ENCODE assay signal across 8 cellular contexts in genomic region chr7:6447589-6448210, GRCh38. TPM values are rescaled to one million over a fixed set of nuclear protein-coding genes. Genes with fewer than 3 reads are reported as not detected.
DNase-seq lines count a peak whose midpoint lies in the region; ATAC-seq and TF ChIP-seq lines count a peak whose summit lies in the region.

A gene with protein sequence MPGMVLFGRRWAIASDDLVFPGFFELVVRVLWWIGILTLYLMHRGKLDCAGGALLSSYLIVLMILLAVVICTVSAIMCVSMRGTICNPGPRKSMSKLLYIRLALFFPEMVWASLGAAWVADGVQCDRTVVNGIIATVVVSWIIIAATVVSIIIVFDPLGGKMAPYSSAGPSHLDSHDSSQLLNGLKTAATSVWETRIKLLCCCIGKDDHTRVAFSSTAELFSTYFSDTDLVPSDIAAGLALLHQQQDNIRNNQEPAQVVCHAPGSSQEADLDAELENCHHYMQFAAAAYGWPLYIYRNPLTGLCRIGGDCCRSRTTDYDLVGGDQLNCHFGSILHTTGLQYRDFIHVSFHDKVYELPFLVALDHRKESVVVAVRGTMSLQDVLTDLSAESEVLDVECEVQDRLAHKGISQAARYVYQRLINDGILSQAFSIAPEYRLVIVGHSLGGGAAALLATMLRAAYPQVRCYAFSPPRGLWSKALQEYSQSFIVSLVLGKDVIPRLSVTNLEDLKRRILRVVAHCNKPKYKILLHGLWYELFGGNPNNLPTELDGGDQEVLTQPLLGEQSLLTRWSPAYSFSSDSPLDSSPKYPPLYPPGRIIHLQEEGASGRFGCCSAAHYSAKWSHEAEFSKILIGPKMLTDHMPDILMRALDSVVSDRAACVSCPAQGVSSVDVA (minus strand): TSS chr7:6447954. CDS start chr7:6447842, 112 bp downstream.

- peak within 1 kb of the TSS; percentile 88 for H3K4me2 ChIP-seq in BLaER1

- no peaks in the 10 kb centered on the region for H3K27me3 Mint-ChIP-seq in activated CD4-positive, alpha-beta T cell treated with anti-CD3 and anti-CD28 coated beads, Interleukin-2, amount 10 ng/mL, durations not matched to agents 24 days and 14 days

- peak; percentile 82 for ATAC-seq in GM19351 (IDR thresholded peaks at IDR 0.05; ENCODE audit: unreplicated experiment)
- peak; percentile 70 for ATAC-seq in HG03520 (IDR thresholded peaks at IDR 0.05; ENCODE audit: unreplicated experiment)

- H3K27ac ChIP-seq in BLaER1 (peak within 1 kb of the TSS; percentile 96), coronary artery (peak within 1 kb of the TSS; percentile 79 to 93), layer of hippocampus (ENCODE audit: low read depth, low read length) (peak within 1 kb of the TSS; percentile 93)

- peaks cover 16% of the 10 kb centered on the region for H3K4me1 Mint-ChIP-seq in activated CD4-positive, alpha-beta T cell treated with anti-CD3 and anti-CD28 coated beads, Interleukin-2, amount 10 ng/mL, durations not matched to agents 24 days and 14 days

- peaks cover 47% of the 10 kb centered on the region for H3K4me1 ChIP-seq in BLaER1

- H3K27me3 ChIP-seq in BLaER1 (no peaks in the 10 kb centered on the region), layer of hippocampus (ENCODE audit: control insufficient read depth, insufficient read depth, low read length) (no peaks in the 10 kb centered on the region)

- H3K27ac Mint-ChIP-seq in activated CD4-positive, alpha-beta T cell treated with anti-CD3 and anti-CD28 coated beads, Interleukin-2, amount 10 ng/mL, durations not matched to agents 24 days and 14 days = peak within 1 kb of the TSS; percentile 93

- H3K4me3 ChIP-seq in BLaER1 (peak within 1 kb of the TSS; percentile 99), coronary artery (peak within 1 kb of the TSS; percentile 89)

- intact Hi-C loops in activated CD4-positive, alpha-beta T cell treated with anti-CD3 and anti-CD28 coated beads, Interleukin-2, amount 10 ng/mL, durations not matched to agents 24 days and 14 days (cut with micrococcal nuclease) = loop anchor here (1.0 kb wide), 1 partner anchor 9 kb away; no protein-coding TSS in a partner anchor

- H3K9me3 Mint-ChIP-seq in activated CD4-positive, alpha-beta T cell treated with anti-CD3 and anti-CD28 coated beads, Interleukin-2, amount 10 ng/mL, durations not matched to agents 24 days and 14 days = no peaks in the 10 kb centered on the region

- peaks cover 35% of the 10 kb centered on the region for H3K36me3 ChIP-seq in BLaER1

- H3K9ac ChIP-seq in BLaER1 = peak within 1 kb of the TSS; percentile 99

- peaks cover 14% of the 10 kb centered on the region; the same call in 1 of the 2 replicates for H3K9me3 ChIP-seq in BLaER1

- H4K20me1 ChIP-seq in BLaER1 = peaks cover 37% of the 10 kb centered on the region

- H3K4me3 Mint-ChIP-seq in activated CD4-positive, alpha-beta T cell treated with anti-CD3 and anti-CD28 coated beads, Interleukin-2, amount 10 ng/mL, durations not matched to agents 24 days and 14 days = peak within 1 kb of the TSS; percentile 94

- peaks cover 26% of the 10 kb centered on the region for H3K36me3 Mint-ChIP-seq in activated CD4-positive, alpha-beta T cell treated with anti-CD3 and anti-CD28 coated beads, Interleukin-2, amount 10 ng/mL, durations not matched to agents 24 days and 14 days (ENCODE audit: low read depth)

- TF ChIP-seq CTCF in coronary artery (IDR thresholded peaks at IDR 0.05) = no peak

- peak; percentile 91 for DNase-seq in NCI-H526 treated with DMSO at 0.1 percent for 48 hours (lab: John Stamatoyannopoulos, UW)
- DNase-seq in activated CD4-positive, alpha-beta T cell treated with anti-CD3 and anti-CD28 coated beads, Interleukin-2, amount 10 ng/mL, durations not matched to agents 24 days and 14 days = peak; percentile 99
- DNase-seq in coronary artery (ENCODE audit: low spot score) = peak; percentile 93
- peak; percentile 92 to 95 (median 94) for DNase-seq in stimulated activated CD4-positive, alpha-beta T cell treated with anti-CD3 and anti-CD28 coated beads, Interleukin-1b, Interleukin-23, amount 100 ng/mL, for 24 hours (ENCODE audit: low read depth in 4 of 4, low spot score in 1 of 4)

RNA-seq across cellular contexts. Expression of the gene that starts here (rescaled TPM):
- total RNA-seq in activated CD4-positive, alpha-beta T cell treated with anti-CD3 and anti-CD28 coated beads, Interleukin-2, amount 10 ng/mL, durations not matched to agents 24 days and 14 days = 18.8 and 26.8 TPM in 2 replicates

Comparison
In these comparisons a context has a peak if more than half of its experiments do, and no peak if none do; other contexts are left out.
1. Peak in every context shown above with its lines: DNase-seq, ATAC-seq, H3K4me3 ChIP-seq and H3K27ac ChIP-seq.